In genomic region chr2:197085665-197086064, GRCh38 we compare ENCODE assay signal across 16 cellular contexts.
"Had no signal": no experiment of that assay in that cellular context is flagged by ENCODE, and none has a peak within 500 bp of the region (broad histone marks: within the 10 kb centered on the region; RNA-seq: fewer than 3 reads in every experiment).

No MANE protein-coding gene starts in this region.

- H3K27ac Mint-ChIP-seq: activated CD4-positive, alpha-beta memory T cell treated with anti-CD3 and anti-CD28 coated beads, Interleukin-2, amount 10 ng/mL, durations not matched to agents 7 days and 5 days; activated naive CD4-positive, alpha-beta T cell treated with anti-CD3 and anti-CD28 coated beads, Interleukin-2, amount 50 U/mL, for 24 hours; endodermal cell; nephron progenitor cell had no signal

- H3K4me3 ChIP-seq: lung, thyroid gland, uterus had no signal

- H3K9me3 Mint-ChIP-seq: activated CD4-positive, alpha-beta memory T cell treated with anti-CD3 and anti-CD28 coated beads, Interleukin-2, amount 10 ng/mL, durations not matched to agents 7 days and 5 days; activated naive CD4-positive, alpha-beta T cell treated with anti-CD3 and anti-CD28 coated beads, Interleukin-2, amount 50 U/mL, for 24 hours; brain; central memory CD8-positive, alpha-beta T cell; endodermal cell had no signal

- H3K4me3 Mint-ChIP-seq: activated CD4-positive, alpha-beta memory T cell treated with anti-CD3 and anti-CD28 coated beads, Interleukin-2, amount 10 ng/mL, durations not matched to agents 7 days and 5 days; activated naive CD4-positive, alpha-beta T cell treated with anti-CD3 and anti-CD28 coated beads, Interleukin-2, amount 50 U/mL, for 24 hours; central memory CD8-positive, alpha-beta T cell; endodermal cell; nephron progenitor cell had no signal

- H3K4me1 Mint-ChIP-seq: activated CD4-positive, alpha-beta memory T cell treated with anti-CD3 and anti-CD28 coated beads, Interleukin-2, amount 10 ng/mL, durations not matched to agents 7 days and 5 days; endodermal cell had no signal

- H3K27me3 ChIP-seq: thyroid gland, uterus had no signal

- H3K9me3 ChIP-seq: thyroid gland, uterus had no signal

- H3K27ac ChIP-seq: thyroid gland had no signal

- H3K27me3 Mint-ChIP-seq: activated CD4-positive, alpha-beta memory T cell treated with anti-CD3 and anti-CD28 coated beads, Interleukin-2, amount 10 ng/mL, durations not matched to agents 7 days and 5 days; activated naive CD4-positive, alpha-beta T cell treated with anti-CD3 and anti-CD28 coated beads, Interleukin-2, amount 50 U/mL, for 24 hours; brain; central memory CD8-positive, alpha-beta T cell had no signal

- DNase-seq: activated CD4-positive, alpha-beta memory T cell treated with anti-CD3 and anti-CD28 coated beads, Interleukin-2, amount 10 ng/mL, durations not matched to agents 7 days and 5 days; activated CD4-positive, alpha-beta T cell treated with anti-CD3 and anti-CD28 coated beads for 1 hour; activated CD8-positive, alpha-beta memory T cell treated with anti-CD3 and anti-CD28 coated beads, Interleukin-2, amount 50 U/mL, for 48 hours; dermis blood vessel endothelial cell; endodermal cell; erythroblast; left cardiac atrium; nephron progenitor cell; stimulated activated CD4-positive, alpha-beta T cell treated with anti-CD3 and anti-CD28 coated beads, Interleukin-4, amount 100 ng/mL, for 1 hour; stimulated activated CD8-positive, alpha-beta memory T cell treated with anti-CD3 and anti-CD28 coated beads, Interleukin-4, amount 100 ng/mL, for 48 hours; thyroid gland; uterus had no signal

- H3K36me3 ChIP-seq: thyroid gland, uterus had no signal
